ENCODE assay signal across 16 cellular contexts in the genomic region with DNA sequence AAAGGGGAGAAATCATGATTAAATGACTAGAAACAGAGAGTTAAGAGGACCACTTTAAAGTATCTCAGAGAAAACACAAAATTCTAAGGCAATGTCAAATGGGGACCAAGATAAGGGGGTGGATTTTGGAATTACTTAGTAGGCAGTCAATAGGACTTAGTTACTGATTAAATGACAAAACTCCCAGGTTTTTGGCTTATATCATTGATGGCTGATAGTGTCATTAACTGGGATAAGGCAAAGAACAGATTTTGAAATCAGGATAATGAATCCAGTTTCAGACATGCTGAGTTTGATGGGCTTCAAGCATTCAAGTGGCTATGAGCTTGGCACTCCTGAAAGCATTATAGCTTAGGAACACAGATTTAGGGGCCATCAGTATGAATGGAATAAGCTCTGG.
"Had no signal": no experiment of that assay in that cellular context is flagged by ENCODE, and none has a peak within 500 bp of the region (broad histone marks: within the 10 kb centered on the region; RNA-seq: fewer than 3 reads in every experiment).

No MANE protein-coding gene starts in this region.

- H3K4me3 ChIP-seq: heart left ventricle had no signal

- H3K4me3 Mint-ChIP-seq: activated T-cell treated with anti-CD3 and anti-CD28 coated beads, Interleukin-2, amount 50 U/mL, for 4 hours; memory B cell; WTC11 had no signal

- H3K27me3 Mint-ChIP-seq: memory B cell had no signal

- DNase-seq: activated CD4-positive, alpha-beta T cell treated with anti-CD3 and anti-CD28 coated beads for 4 hours; activated gamma-delta T cell; activated T-cell treated with anti-CD3 and anti-CD28 coated beads, Interleukin-2, amount 50 U/mL, for 4 hours; cortex of kidney; heart left ventricle; nucleus accumbens; small intestine; stimulated activated CD4-positive, alpha-beta T cell treated with anti-CD3 and anti-CD28 coated beads, Interleukin-2, amount 100 ng/mL, for 48 hours; stimulated activated CD8-positive, alpha-beta memory T cell treated with anti-CD3 and anti-CD28 coated beads, Interleukin-4, amount 100 ng/mL, for 48 hours; stimulated activated naive CD4-positive, alpha-beta T cell; T-helper 9 cell had no signal

- H3K27me3 ChIP-seq: heart left ventricle had no signal

- H3K4me1 Mint-ChIP-seq: memory B cell, WTC11 had no signal

- H3K9me3 Mint-ChIP-seq: activated T-cell treated with anti-CD3 and anti-CD28 coated beads, Interleukin-2, amount 50 U/mL, for 4 hours; memory B cell; WTC11 had no signal

- H3K27ac ChIP-seq: epithelial cell of prostate, heart left ventricle had no signal

- ATAC-seq: activated T-cell treated with anti-CD3 and anti-CD28 coated beads, Interleukin-2, amount 50 U/mL, for 4 hours; heart left ventricle; sciatic nerve; SK-N-SH treated with all-trans-retinoic acid at 6 μM for 48 hours; WTC11 had no signal

- H3K4me1 ChIP-seq: heart left ventricle had no signal

- H3K9me3 ChIP-seq: heart left ventricle had no signal
